In genomic region chr10:78264361-78264760, GRCh38 we compare ENCODE assay signal across 16 cellular contexts.
DNase-seq lines count a peak whose midpoint lies in the region; FAIRE-seq and TF ChIP-seq lines count a peak whose summit lies in the region.
"Had no signal": no experiment of that assay in that cellular context is flagged by ENCODE, and none has a peak within 500 bp of the region (broad histone marks: within the 10 kb centered on the region; RNA-seq: fewer than 3 reads in every experiment).

No MANE protein-coding gene starts in this region.

- H3K9me3 ChIP-seq in spleen (peaks cover 0 to 4% (median 0%) of the 10 kb centered on the region in 8 donors), vagina (no peaks in the 10 kb centered on the region)

- H3K4me1 ChIP-seq in spleen (peaks cover 0 to 9% (median 0%) of the 10 kb centered on the region in 6 donors), vagina (no peaks in the 10 kb centered on the region)

- H3K36me3 ChIP-seq in bronchial epithelial cell (ENCODE audit: control insufficient read depth, insufficient read depth, low read length) (no peaks in the 10 kb centered on the region), spleen (no peaks in the 10 kb centered on the region), vagina (no peaks in the 10 kb centered on the region)

- WGBS in spleen, 5 donors = 89 to 96% (median 91%) methylated on average over 3 of the region's 3 CpGs

- H3K4me3 ChIP-seq in bronchial epithelial cell (ENCODE audit: low read depth, low read length) (no peak overlapping the region), spleen (no peak overlapping the region), vagina (no peak overlapping the region)

- DNase-seq in Ammon's horn (ENCODE audit: low spot score) (peak; percentile 65), bronchial epithelial cell (ENCODE audit: low read depth) (no peak), medulla oblongata (ENCODE audit: extremely low spot score) (peak; percentile 79), spleen (peak; percentile 6), inferior parietal cortex (ENCODE audit: extremely low spot score) (no peak), vagina (ENCODE audit: extremely low spot score in 2 of 2) (no peak)
- DNase-seq in effector CD4-positive, alpha-beta T cell = no peak
- DNase-seq in stimulated activated CD4-positive, alpha-beta T cell treated with anti-CD3 and anti-CD28 coated beads, Interleukin-2, amount 100 ng/mL, for 24 hours = no peak
- DNase-seq: CD4-positive, CD25-positive, alpha-beta regulatory T cell; H7; Karpas-422; NCI-H1105 treated with DMSO at 0.1 percent for 48 hours; NCI-H187 treated with DMSO at 0.1 percent for 48 hours; NCI-H446 treated with DMSO at 0.1 percent for 48 hours; SHP77 treated with DMSO at 0.1 percent for 48 hours had no signal

- TF ChIP-seq POLR2A in spleen (IDR thresholded peaks at IDR 0.05) = no peak
- no peak for TF ChIP-seq POLR2A in vagina (IDR thresholded peaks at IDR 0.05)

- no peak overlapping the region for H3K27ac ChIP-seq in spleen
- no peak overlapping the region for H3K27ac ChIP-seq in vagina

- FAIRE-seq in bronchial epithelial cell (lab: Jason Lieb, UNC) = peak; percentile 13
- FAIRE-seq: HepG2 had no signal

- TF ChIP-seq CTCF in bronchial epithelial cell (IDR thresholded peaks at IDR 0.05; ENCODE audit: insufficient read depth, low read length, severe bottlenecking) (no peak), spleen (IDR thresholded peaks at IDR 0.05 in 8 of 11, conservative IDR thresholded peaks at IDR 0.05 in 3 of 11) (no peak), vagina (IDR thresholded peaks at IDR 0.05) (no peak)

- H3K27me3 ChIP-seq in bronchial epithelial cell (ENCODE audit: control insufficient read depth, insufficient read depth, low read length) = peaks cover 1% of the 10 kb centered on the region
- H3K27me3 ChIP-seq in spleen (replicated peaks in 1 of 7) = no peaks in the 10 kb centered on the region
- H3K27me3 ChIP-seq in vagina = no peaks in the 10 kb centered on the region

- intact Hi-C loops in spleen (cut with DNase I; ENCODE audit: low total_unique reads) (no loop called here), vagina (cut with DNase I) (no loop called here)

Comparison
In these comparisons a context has a peak if more than half of its experiments do, and no peak if none do; other contexts are left out.
1. DNase-seq: peak in Ammon's horn (single experiment), medulla oblongata (single experiment) and spleen (single experiment); none in bronchial epithelial cell (single experiment), effector CD4-positive, alpha-beta T cell (single experiment), inferior parietal cortex (single experiment), stimulated activated CD4-positive, alpha-beta T cell treated with anti-CD3 and anti-CD28 coated beads, Interleukin-2, amount 100 ng/mL, for 24 hours (0 of 2) and vagina (0 of 2).